In genomic region chr2:88198308-88198707, GRCh38 we compare ENCODE assay signal across 9 cellular contexts. TPM values are rescaled to one million over a fixed set of nuclear protein-coding genes. Genes with fewer than 3 reads are reported as not detected.
"Had no signal": no experiment of that assay in that cellular context is flagged by ENCODE, and none has a peak within 500 bp of the region (broad histone marks: within the 10 kb centered on the region; RNA-seq: fewer than 3 reads in every experiment).

No MANE protein-coding gene starts in this region.

- DNase-seq: GDM1, GF-D8 had no signal

- ATAC-seq: GM12878 had no signal

- H3K4me3 ChIP-seq: GM12878 had no signal

- FAIRE-seq: G401.6, GM12878, GM12891, GM12892, GM18507, GM19239 had no signal

RNA-seq across cellular contexts. Expression of gene THNSL2, which starts 28.2 kb away (rescaled TPM):
- total RNA-seq: G401 had no signal
- polyA plus RNA-seq: GM12878 had no signal
